9 cellular contexts compared by ENCODE assay signal in genomic region chrX:6545712-6546111, GRCh38. TPM values are rescaled to one million over a fixed set of nuclear protein-coding genes. Genes with fewer than 3 reads are reported as not detected.
"Had no signal": no experiment of that assay in that cellular context is flagged by ENCODE, and none has a peak within 500 bp of the region (broad histone marks: within the 10 kb centered on the region; RNA-seq: fewer than 3 reads in every experiment).

No MANE protein-coding gene starts in this region.

- FAIRE-seq: G401.6, GM12878, GM12891, GM12892, GM18507, GM19239 had no signal

- DNase-seq: GDM1, GF-D8 had no signal

- ATAC-seq: GM12878 had no signal

- H3K4me3 ChIP-seq: GM12878 had no signal

RNA-seq across cellular contexts. Expression of gene VCX3A, which starts 10.8 kb away (rescaled TPM):
- total RNA-seq: G401, GM12878 had no signal
